21 cellular contexts compared by ENCODE assay signal in the genomic region with DNA sequence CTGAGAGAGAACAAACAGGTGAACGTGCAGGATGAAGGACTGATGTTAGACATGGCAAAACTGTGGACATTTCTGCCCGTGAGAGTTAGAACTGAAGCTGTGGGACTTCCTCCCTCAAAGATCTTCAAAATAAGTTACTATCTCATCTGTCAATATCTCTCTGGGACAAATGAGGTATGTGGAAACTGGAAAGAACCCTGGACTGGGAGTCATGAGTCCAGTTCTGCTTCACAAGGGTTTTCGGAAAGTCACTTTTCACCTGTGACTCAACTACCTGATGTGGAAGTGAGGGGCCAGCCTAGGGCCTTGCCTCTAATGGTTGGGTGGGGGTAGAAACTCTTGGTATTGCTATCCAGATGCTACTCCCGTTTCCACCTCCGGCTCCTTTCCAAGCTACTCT. TPM values are rescaled to one million over a fixed set of nuclear protein-coding genes. Genes with fewer than 3 reads are reported as not detected.
DNase-seq lines count a peak whose midpoint lies in the region; ATAC-seq, FAIRE-seq and TF ChIP-seq lines count a peak whose summit lies in the region.
"Had no signal": no experiment of that assay in that cellular context is flagged by ENCODE, and none has a peak within 500 bp of the region (broad histone marks: within the 10 kb centered on the region; RNA-seq: fewer than 3 reads in every experiment).

No MANE protein-coding gene starts in this region.

- 66% methylated on average over 5 of the region's 5 CpGs for WGBS in liver
- WGBS in HepG2 (ENCODE audit: low lambda C conversion rate): 75% methylated on average over 5 of the region's 5 CpGs
- WGBS in adrenal gland, 4 donors: 82 to 90% (median 86%) methylated on average over 5 of the region's 5 CpGs

- intact Hi-C loops in HepG2 (cut with micrococcal nuclease; ENCODE audit: unreplicated experiment) (no loop called here), adrenal gland (cut with DNase I) (no loop called here)

- H3K27ac Mint-ChIP-seq in activated T-cell treated with anti-CD3 and anti-CD28 coated beads, Interleukin-2, amount 50 U/mL, for 24 hours: peak overlapping the region; percentile 61
- H3K27ac Mint-ChIP-seq in activated T-helper 17 cell treated with anti-CD3 and anti-CD28 coated beads, Interleukin-2, amount 50 U/mL, for 72 hours: peak overlapping the region; percentile 50
- peak overlapping the region; percentile 7 for H3K27ac Mint-ChIP-seq in stimulated activated effector memory CD8-positive, alpha-beta T cell treated with anti-CD3 and anti-CD28 coated beads, Interleukin-12 subunit alpha, Interleukin-12 subunit beta, amount 100 ng/mL, for 72 hours
- H3K27ac Mint-ChIP-seq: CD4-positive, CD25-positive, alpha-beta regulatory T cell; HFFc6 had no signal

- no peak for TF ChIP-seq EP300 in HepG2 (IDR thresholded peaks at IDR 0.05; ENCODE audit: low read depth in 2 of 2, low read length in 2 of 2)
- TF ChIP-seq EP300 in HepG2 (CRISPR knock-in tag; IDR thresholded peaks at IDR 0.05; ENCODE audit: borderline replicate concordance): no peak

- H3K4me1 Mint-ChIP-seq in activated T-cell treated with anti-CD3 and anti-CD28 coated beads, Interleukin-2, amount 50 U/mL, for 24 hours (ENCODE audit: low read depth): peaks cover 10% of the 10 kb centered on the region
- H3K4me1 Mint-ChIP-seq in activated T-helper 17 cell treated with anti-CD3 and anti-CD28 coated beads, Interleukin-2, amount 50 U/mL, for 72 hours: no peaks in the 10 kb centered on the region
- peaks cover 4% of the 10 kb centered on the region for H3K4me1 Mint-ChIP-seq in stimulated activated effector memory CD8-positive, alpha-beta T cell treated with anti-CD3 and anti-CD28 coated beads, Interleukin-12 subunit alpha, Interleukin-12 subunit beta, amount 100 ng/mL, for 72 hours

- no peak overlapping the region for H3K27ac ChIP-seq in liver (ENCODE audit: low read depth in 1 of 2, low read length in 2 of 2)
- no peak overlapping the region for H3K27ac ChIP-seq in HepG2 (ENCODE audit: extremely low read length, insufficient read depth, low read length)
- H3K27ac ChIP-seq in adrenal gland: no peak overlapping the region

- H3K27me3 ChIP-seq in liver (ENCODE audit: control insufficient read depth in 4 of 4, insufficient read depth in 4 of 4, low read length in 3 of 4): no peaks in the 10 kb centered on the region
- H3K27me3 ChIP-seq in HepG2 (ENCODE audit: control insufficient read depth in 1 of 2, insufficient read depth in 2 of 2, low read length in 2 of 2): no peaks in the 10 kb centered on the region
- H3K27me3 ChIP-seq in adrenal gland: no peaks in the 10 kb centered on the region
- H3K27me3 ChIP-seq: BE2C had no signal

- H3K9me3 ChIP-seq in liver (ENCODE audit: control insufficient read depth in 4 of 4, low read length in 3 of 4) (no peaks in the 10 kb centered on the region), HepG2 (ENCODE audit: low read length) (no peaks in the 10 kb centered on the region), adrenal gland (replicated peaks in 1 of 3) (no peaks in the 10 kb centered on the region)
- H3K9me3 ChIP-seq: BE2C had no signal

- no peaks in the 10 kb centered on the region for H4K20me1 ChIP-seq in HepG2 (ENCODE audit: insufficient read depth, low read length)

- H3K79me2 ChIP-seq in HepG2 (ENCODE audit: insufficient read depth, low read length): no peaks in the 10 kb centered on the region

- H3K4me3 ChIP-seq in liver (ENCODE audit: low read depth in 1 of 3, low read length in 3 of 3) (no peak overlapping the region), HepG2 (replicated peaks in 1 of 3; ENCODE audit: insufficient read depth in 1 of 3, low read depth in 2 of 3, low read length in 3 of 3) (no peak overlapping the region), adrenal gland (no peak overlapping the region)

- no peaks in the 10 kb centered on the region for H3K36me3 ChIP-seq in liver (ENCODE audit: control insufficient read depth in 4 of 4, insufficient read depth in 3 of 4, low read depth in 1 of 4, low read length in 3 of 4)
- H3K36me3 ChIP-seq in HepG2 (replicated peaks in 1 of 2; ENCODE audit: control insufficient read depth in 1 of 2, insufficient read depth in 2 of 2, low read length in 2 of 2): 0 out of 5 replicates have a peak, but pooled peaks cover 0 to 2% of the 10 kb centered on the region in 2 experiments
- H3K36me3 ChIP-seq in adrenal gland (replicated peaks in 1 of 2): no peaks in the 10 kb centered on the region

- H3K9ac ChIP-seq in liver (ENCODE audit: low read depth in 1 of 2, low read length in 2 of 2): no peak overlapping the region
- no peak overlapping the region for H3K9ac ChIP-seq in HepG2 (ENCODE audit: insufficient read depth, low read depth, low read length)

- DNase-seq in activated T-cell treated with anti-CD3 and anti-CD28 coated beads, Interleukin-2, amount 50 U/mL, for 24 hours: no peak
- DNase-seq in activated T-cell treated with anti-CD3 and anti-CD28 coated beads for 4 hours: no peak
- no peak for DNase-seq in HepG2 (ENCODE audit: low spot score)
- no peak for DNase-seq in stimulated activated effector memory CD8-positive, alpha-beta T cell treated with anti-CD3 and anti-CD28 coated beads, Interleukin-12 subunit alpha, Interleukin-12 subunit beta, amount 100 ng/mL, for 72 hours (ENCODE audit: low spot score in 2 of 2)
- no peak for DNase-seq in adrenal gland
- no peak for DNase-seq in NCI-H1930 (lab: John Stamatoyannopoulos, UW)
- DNase-seq: BE2C; C1 segment of cervical spinal cord; CD4-positive, CD25-positive, alpha-beta regulatory T cell; DMS153; DMS79; GDM1; GOT3; H7; HFFc6 had no signal

- TF ChIP-seq RAD21 in liver (IDR thresholded peaks at IDR 0.05) (no peak), HepG2 (CRISPR knock-in tag; IDR thresholded peaks at IDR 0.05) (no peak)

- peaks cover 100% of the 10 kb centered on the region for H3K36me3 Mint-ChIP-seq in activated T-cell treated with anti-CD3 and anti-CD28 coated beads, Interleukin-2, amount 50 U/mL, for 24 hours (ENCODE audit: low read depth)
- peaks cover 100% of the 10 kb centered on the region for H3K36me3 Mint-ChIP-seq in activated T-helper 17 cell treated with anti-CD3 and anti-CD28 coated beads, Interleukin-2, amount 50 U/mL, for 72 hours (ENCODE audit: low read depth)
- peaks cover 91% of the 10 kb centered on the region for H3K36me3 Mint-ChIP-seq in stimulated activated effector memory CD8-positive, alpha-beta T cell treated with anti-CD3 and anti-CD28 coated beads, Interleukin-12 subunit alpha, Interleukin-12 subunit beta, amount 100 ng/mL, for 72 hours

- H3K9me3 Mint-ChIP-seq in activated T-cell treated with anti-CD3 and anti-CD28 coated beads, Interleukin-2, amount 50 U/mL, for 24 hours: no peaks in the 10 kb centered on the region
- H3K9me3 Mint-ChIP-seq in activated T-helper 17 cell treated with anti-CD3 and anti-CD28 coated beads, Interleukin-2, amount 50 U/mL, for 72 hours: no peaks in the 10 kb centered on the region
- H3K9me3 Mint-ChIP-seq in stimulated activated effector memory CD8-positive, alpha-beta T cell treated with anti-CD3 and anti-CD28 coated beads, Interleukin-12 subunit alpha, Interleukin-12 subunit beta, amount 100 ng/mL, for 72 hours: no peaks in the 10 kb centered on the region
- H3K9me3 Mint-ChIP-seq: CD4-positive, CD25-positive, alpha-beta regulatory T cell; HFFc6 had no signal

- no peak for TF ChIP-seq POLR2A in HepG2 (IDR thresholded peaks at IDR 0.05; ENCODE audit: insufficient read depth in 1 of 2, low read depth in 2 of 2, low read length in 2 of 2)
- TF ChIP-seq POLR2A in adrenal gland (IDR thresholded peaks at IDR 0.05): no peak

- CTCF ChIA-PET in HepG2 (lab: Yijun Ruan, JAX; ENCODE audit: low intra/inter-chr PET ratio, low total read pairs): no interaction called here

- H2AFZ ChIP-seq in HepG2 (ENCODE audit: low read length): no peak overlapping the region

- FAIRE-seq in HepG2 (lab: Jason Lieb, UNC): no peak
- FAIRE-seq: GM12892, GM18507, HTR-8/SVneo had no signal

- H3K4me2 ChIP-seq in HepG2 (ENCODE audit: low read depth, low read length): no peak overlapping the region

- H3K4me1 ChIP-seq in liver (ENCODE audit: control insufficient read depth in 4 of 4, insufficient read depth in 4 of 4, low read length in 3 of 4) (peaks cover 0 to 12% (median 9%) of the 10 kb centered on the region in 4 donors), HepG2 (ENCODE audit: insufficient read depth, low read length) (peaks cover 25% of the 10 kb centered on the region), adrenal gland (replicated peaks in 1 of 2) (no peaks in the 10 kb centered on the region)
- H3K4me1 ChIP-seq: BE2C had no signal

- no peak overlapping the region for H3K4me3 Mint-ChIP-seq in activated T-cell treated with anti-CD3 and anti-CD28 coated beads, Interleukin-2, amount 50 U/mL, for 24 hours
- H3K4me3 Mint-ChIP-seq in activated T-helper 17 cell treated with anti-CD3 and anti-CD28 coated beads, Interleukin-2, amount 50 U/mL, for 72 hours: no peak overlapping the region
- H3K4me3 Mint-ChIP-seq in stimulated activated effector memory CD8-positive, alpha-beta T cell treated with anti-CD3 and anti-CD28 coated beads, Interleukin-12 subunit alpha, Interleukin-12 subunit beta, amount 100 ng/mL, for 72 hours: no peak overlapping the region
- H3K4me3 Mint-ChIP-seq: CD4-positive, CD25-positive, alpha-beta regulatory T cell; HFFc6 had no signal

- POLR2A ChIA-PET in HepG2 (lab: Yijun Ruan, JAX): no interaction called here

- in situ Hi-C loops in HepG2 (cut with HindIII; ENCODE audit: extremely low pct_ligation_motif_present, low pct_unique_long_range_greater_than_20kb): no loop called here

- TF ChIP-seq CTCF in liver (IDR thresholded peaks at IDR 0.05; ENCODE audit: low read depth, low read length, missing input control) (no peak), HepG2 (CRISPR knock-in tag; IDR thresholded peaks at IDR 0.05) (no peak), adrenal gland (IDR thresholded peaks at IDR 0.05) (no peak)

- BruUV-seq in HepG2 (replicated peaks; lab: Mats Ljungman, UMichigan): no TSS peak

- H3K27me3 Mint-ChIP-seq in activated T-cell treated with anti-CD3 and anti-CD28 coated beads, Interleukin-2, amount 50 U/mL, for 24 hours: no peaks in the 10 kb centered on the region
- H3K27me3 Mint-ChIP-seq in activated T-helper 17 cell treated with anti-CD3 and anti-CD28 coated beads, Interleukin-2, amount 50 U/mL, for 72 hours: no peaks in the 10 kb centered on the region
- H3K27me3 Mint-ChIP-seq: CD4-positive, CD25-positive, alpha-beta regulatory T cell had no signal

- no peak for ATAC-seq in HepG2
- ATAC-seq in activated T-helper 17 cell treated with anti-CD3 and anti-CD28 coated beads, Interleukin-2, amount 50 U/mL, for 72 hours (replicated peaks): no peak
- no peak for ATAC-seq in stimulated activated effector memory CD8-positive, alpha-beta T cell treated with anti-CD3 and anti-CD28 coated beads, Interleukin-12 subunit alpha, Interleukin-12 subunit beta, amount 100 ng/mL, for 72 hours
- ATAC-seq: HCT116 had no signal

RNA-seq across cellular contexts. Expression of a gene that starts 47.3 kb away (rescaled TPM):
- 10 to 100 TPM in 1 of 2 donors, 1 to 10 TPM in 1; 8.6 to 11.8 TPM for total RNA-seq in liver
- polyA plus RNA-seq in liver: 10 to 100 TPM in 1 of 2 donors, 1 to 10 TPM in 1; 7.4 to 14.4 TPM
- total RNA-seq in HepG2 (2016; rRNA removed; fragmentation: Illumina TruSeq; extraction: Trizol): 25.9 and 29.1 TPM in 2 replicates
- total RNA-seq in HepG2 (2016; cell fraction: cytosol; rRNA removed; fragmentation: Illumina TruSeq; extraction: Trizol; ENCODE audit: low read depth): 3.9 and 4.0 TPM in 2 replicates
- total RNA-seq in HepG2 (2016; cell fraction: insoluble cytoplasmic fraction; rRNA removed; fragmentation: Illumina TruSeq; extraction: Trizol): 24.8 and 29.3 TPM in 2 replicates
- 13.9 and 14.1 TPM in 2 replicates for total RNA-seq in HepG2 (2016; cell fraction: membrane; rRNA removed; fragmentation: Illumina TruSeq; extraction: Trizol)
- total RNA-seq in HepG2 (2016; cell fraction: nucleus; rRNA removed; fragmentation: Illumina TruSeq; extraction: Trizol): 11.8 and 14.0 TPM in 2 replicates
- 25.2 and 32.2 TPM in 2 replicates for polyA plus RNA-seq in HepG2 (2011; rRNA removed)
- polyA plus RNA-seq in HepG2 (2011; cell fraction: cytosol; rRNA removed): 23.4 and 25.8 TPM in 2 replicates
- 23.2 and 27.6 TPM in 2 replicates for polyA plus RNA-seq in HepG2 (2011; cell fraction: nucleus; rRNA removed)
- polyA plus RNA-seq in HepG2 (2012): 24.8 and 25.8 TPM in 2 replicates
- polyA plus RNA-seq in HepG2 (2016; cell fraction: cytosol; fragmentation: Illumina TruSeq; extraction: Trizol; ENCODE audit: low read depth): 4.8 and 4.9 TPM in 2 replicates
- 33.1 and 35.6 TPM in 2 replicates for polyA plus RNA-seq in HepG2 (2016; cell fraction: insoluble cytoplasmic fraction; fragmentation: Illumina TruSeq; extraction: Trizol; ENCODE audit: low read depth)
- 10.1 and 11.5 TPM in 2 replicates for polyA plus RNA-seq in HepG2 (2016; cell fraction: membrane; fragmentation: Illumina TruSeq; extraction: Trizol; ENCODE audit: low read depth)
- 32.5 and 34.1 TPM in 2 replicates for polyA plus RNA-seq in HepG2 (2016; cell fraction: nucleus; fragmentation: Illumina TruSeq; extraction: Trizol; ENCODE audit: insufficient read depth, low read depth)
- 49.8 and 64.9 TPM in 2 replicates for polyA minus RNA-seq in HepG2 (2011; rRNA and poly(A)+ RNA removed; ENCODE audit: low replicate concordance)
- polyA minus RNA-seq in HepG2 (2011; cell fraction: cytosol; rRNA and poly(A)+ RNA removed): 17.8 and 21.5 TPM in 2 replicates
- polyA minus RNA-seq in HepG2 (2011; cell fraction: nucleus; rRNA and poly(A)+ RNA removed): 8.6 and 10.9 TPM in 2 replicates
- 10 to 100 TPM; 43.8 to 76.4 TPM for total RNA-seq in activated T-helper 17 cell treated with anti-CD3 and anti-CD28 coated beads, Interleukin-2, amount 50 U/mL, for 72 hours
- total RNA-seq in adrenal gland: 10 to 100 TPM; 18.1 to 49.5 (median 31.8) TPM
- polyA plus RNA-seq in adrenal gland: 10 to 100 TPM; 13.5 to 30.6 (median 20.5) TPM

Comparison
In these comparisons a context has a peak if more than half of its experiments do, and no peak if none do; other contexts are left out.
1. H3K27ac Mint-ChIP-seq: peak in every context shown above with its lines; median percentile 61 in activated T-cell treated with anti-CD3 and anti-CD28 coated beads, Interleukin-2, amount 50 U/mL, for 24 hours; 50 in activated T-helper 17 cell treated with anti-CD3 and anti-CD28 coated beads, Interleukin-2, amount 50 U/mL, for 72 hours; 7 in stimulated activated effector memory CD8-positive, alpha-beta T cell treated with anti-CD3 and anti-CD28 coated beads, Interleukin-12 subunit alpha, Interleukin-12 subunit beta, amount 100 ng/mL, for 72 hours.